1 cellular context compared by ENCODE assay signal in the genomic region with DNA sequence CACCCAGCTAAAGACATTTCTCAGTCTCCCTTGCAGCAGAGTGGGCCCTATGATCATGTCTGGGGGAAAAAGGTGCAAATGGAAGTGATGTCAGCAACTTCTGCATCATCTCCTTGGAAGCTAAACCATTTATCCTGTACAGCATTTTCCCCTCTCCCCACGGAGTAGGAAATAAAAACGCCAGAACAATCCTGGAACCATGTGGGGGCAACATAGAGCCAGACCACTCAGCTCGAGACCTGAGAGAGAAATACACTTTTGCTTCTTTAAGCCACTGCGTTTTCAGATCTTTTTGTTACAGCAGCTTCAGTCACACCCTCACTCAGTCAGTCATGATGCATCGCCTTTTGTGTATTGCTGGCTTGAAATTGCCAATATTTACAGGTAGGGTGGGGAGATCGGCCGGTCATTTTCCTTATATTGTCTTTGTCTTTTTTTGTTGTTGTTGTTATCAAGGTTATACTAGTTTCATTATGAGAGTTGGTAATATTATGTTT.
TF ChIP-seq lines count a peak whose summit lies in the region.

No MANE protein-coding gene starts in this region.

TF ChIP-seq in WTC11, 78 proteins besides CTCF, POLR2A, EP300 and RAD21:
- TF ChIP-seq, protein P1, sequence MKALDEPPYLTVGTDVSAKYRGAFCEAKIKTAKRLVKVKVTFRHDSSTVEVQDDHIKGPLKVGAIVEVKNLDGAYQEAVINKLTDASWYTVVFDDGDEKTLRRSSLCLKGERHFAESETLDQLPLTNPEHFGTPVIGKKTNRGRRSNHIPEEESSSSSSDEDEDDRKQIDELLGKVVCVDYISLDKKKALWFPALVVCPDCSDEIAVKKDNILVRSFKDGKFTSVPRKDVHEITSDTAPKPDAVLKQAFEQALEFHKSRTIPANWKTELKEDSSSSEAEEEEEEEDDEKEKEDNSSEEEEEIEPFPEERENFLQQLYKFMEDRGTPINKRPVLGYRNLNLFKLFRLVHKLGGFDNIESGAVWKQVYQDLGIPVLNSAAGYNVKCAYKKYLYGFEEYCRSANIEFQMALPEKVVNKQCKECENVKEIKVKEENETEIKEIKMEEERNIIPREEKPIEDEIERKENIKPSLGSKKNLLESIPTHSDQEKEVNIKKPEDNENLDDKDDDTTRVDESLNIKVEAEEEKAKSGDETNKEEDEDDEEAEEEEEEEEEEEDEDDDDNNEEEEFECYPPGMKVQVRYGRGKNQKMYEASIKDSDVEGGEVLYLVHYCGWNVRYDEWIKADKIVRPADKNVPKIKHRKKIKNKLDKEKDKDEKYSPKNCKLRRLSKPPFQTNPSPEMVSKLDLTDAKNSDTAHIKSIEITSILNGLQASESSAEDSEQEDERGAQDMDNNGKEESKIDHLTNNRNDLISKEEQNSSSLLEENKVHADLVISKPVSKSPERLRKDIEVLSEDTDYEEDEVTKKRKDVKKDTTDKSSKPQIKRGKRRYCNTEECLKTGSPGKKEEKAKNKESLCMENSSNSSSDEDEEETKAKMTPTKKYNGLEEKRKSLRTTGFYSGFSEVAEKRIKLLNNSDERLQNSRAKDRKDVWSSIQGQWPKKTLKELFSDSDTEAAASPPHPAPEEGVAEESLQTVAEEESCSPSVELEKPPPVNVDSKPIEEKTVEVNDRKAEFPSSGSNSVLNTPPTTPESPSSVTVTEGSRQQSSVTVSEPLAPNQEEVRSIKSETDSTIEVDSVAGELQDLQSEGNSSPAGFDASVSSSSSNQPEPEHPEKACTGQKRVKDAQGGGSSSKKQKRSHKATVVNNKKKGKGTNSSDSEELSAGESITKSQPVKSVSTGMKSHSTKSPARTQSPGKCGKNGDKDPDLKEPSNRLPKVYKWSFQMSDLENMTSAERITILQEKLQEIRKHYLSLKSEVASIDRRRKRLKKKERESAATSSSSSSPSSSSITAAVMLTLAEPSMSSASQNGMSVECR (CRISPR knock-in tag; IDR thresholded peaks at IDR 0.05; ENCODE audit: borderline replicate concordance), result no peak
- TF ChIP-seq ZNF219 (CRISPR knock-in tag; IDR thresholded peaks at IDR 0.05; ENCODE audit: borderline replicate concordance) (no peak), ZNF396 (CRISPR knock-in tag; IDR thresholded peaks at IDR 0.05; ENCODE audit: borderline replicate concordance) (no peak), MYBL2 (CRISPR knock-in tag; IDR thresholded peaks at IDR 0.05) (no peak), ATF1 (CRISPR knock-in tag; IDR thresholded peaks at IDR 0.05) (no peak), SMAD4 (CRISPR knock-in tag; IDR thresholded peaks at IDR 0.05) (no peak), PRRX2 (CRISPR knock-in tag; IDR thresholded peaks at IDR 0.05) (no peak)
- TF ChIP-seq, protein P2, sequence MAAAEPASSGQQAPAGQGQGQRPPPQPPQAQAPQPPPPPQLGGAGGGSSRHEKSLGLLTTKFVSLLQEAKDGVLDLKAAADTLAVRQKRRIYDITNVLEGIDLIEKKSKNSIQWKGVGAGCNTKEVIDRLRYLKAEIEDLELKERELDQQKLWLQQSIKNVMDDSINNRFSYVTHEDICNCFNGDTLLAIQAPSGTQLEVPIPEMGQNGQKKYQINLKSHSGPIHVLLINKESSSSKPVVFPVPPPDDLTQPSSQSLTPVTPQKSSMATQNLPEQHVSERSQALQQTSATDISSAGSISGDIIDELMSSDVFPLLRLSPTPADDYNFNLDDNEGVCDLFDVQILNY (CRISPR knock-in tag; IDR thresholded peaks at IDR 0.05), result no peak
- TF ChIP-seq, protein P3, sequence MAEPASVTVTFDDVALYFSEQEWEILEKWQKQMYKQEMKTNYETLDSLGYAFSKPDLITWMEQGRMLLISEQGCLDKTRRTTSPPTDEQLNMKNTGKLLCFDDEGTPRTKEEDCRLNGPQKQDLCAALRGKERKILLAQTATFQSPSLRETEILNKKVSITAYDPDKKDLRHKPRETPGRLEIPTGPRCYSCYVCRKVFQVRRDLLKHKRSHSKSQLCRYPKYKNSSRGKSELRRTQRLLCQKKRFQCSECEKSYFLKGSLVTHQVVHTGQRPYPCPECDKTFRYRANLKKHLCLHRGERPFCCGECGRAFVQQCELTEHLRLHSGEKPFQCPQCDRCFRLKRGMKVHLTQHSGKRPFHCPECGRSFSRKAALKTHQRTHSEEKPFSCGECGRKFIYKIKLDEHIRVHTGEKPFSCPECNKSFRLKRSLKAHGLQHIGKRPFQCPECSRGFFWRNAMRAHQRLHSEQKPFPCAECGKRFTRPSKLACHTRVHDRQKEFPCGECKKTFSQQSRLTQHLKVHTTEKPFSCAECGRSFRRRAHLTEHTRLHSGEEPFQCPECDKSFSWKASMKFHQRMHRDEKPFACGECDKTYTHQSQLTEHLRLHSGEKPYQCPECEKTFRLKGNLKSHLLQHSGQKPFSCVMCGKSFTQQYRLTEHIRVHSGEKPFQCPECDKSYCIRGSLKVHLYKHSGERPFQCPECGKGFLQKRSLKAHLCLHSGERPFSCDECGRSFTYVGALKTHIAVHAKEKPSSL (CRISPR knock-in tag; conservative IDR thresholded peaks at IDR 0.05), result no peak
- TF ChIP-seq, protein P4, sequence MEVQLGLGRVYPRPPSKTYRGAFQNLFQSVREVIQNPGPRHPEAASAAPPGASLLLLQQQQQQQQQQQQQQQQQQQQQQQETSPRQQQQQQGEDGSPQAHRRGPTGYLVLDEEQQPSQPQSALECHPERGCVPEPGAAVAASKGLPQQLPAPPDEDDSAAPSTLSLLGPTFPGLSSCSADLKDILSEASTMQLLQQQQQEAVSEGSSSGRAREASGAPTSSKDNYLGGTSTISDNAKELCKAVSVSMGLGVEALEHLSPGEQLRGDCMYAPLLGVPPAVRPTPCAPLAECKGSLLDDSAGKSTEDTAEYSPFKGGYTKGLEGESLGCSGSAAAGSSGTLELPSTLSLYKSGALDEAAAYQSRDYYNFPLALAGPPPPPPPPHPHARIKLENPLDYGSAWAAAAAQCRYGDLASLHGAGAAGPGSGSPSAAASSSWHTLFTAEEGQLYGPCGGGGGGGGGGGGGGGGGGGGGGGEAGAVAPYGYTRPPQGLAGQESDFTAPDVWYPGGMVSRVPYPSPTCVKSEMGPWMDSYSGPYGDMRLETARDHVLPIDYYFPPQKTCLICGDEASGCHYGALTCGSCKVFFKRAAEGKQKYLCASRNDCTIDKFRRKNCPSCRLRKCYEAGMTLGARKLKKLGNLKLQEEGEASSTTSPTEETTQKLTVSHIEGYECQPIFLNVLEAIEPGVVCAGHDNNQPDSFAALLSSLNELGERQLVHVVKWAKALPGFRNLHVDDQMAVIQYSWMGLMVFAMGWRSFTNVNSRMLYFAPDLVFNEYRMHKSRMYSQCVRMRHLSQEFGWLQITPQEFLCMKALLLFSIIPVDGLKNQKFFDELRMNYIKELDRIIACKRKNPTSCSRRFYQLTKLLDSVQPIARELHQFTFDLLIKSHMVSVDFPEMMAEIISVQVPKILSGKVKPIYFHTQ (CRISPR knock-in tag; IDR thresholded peaks at IDR 0.05), result no peak
- TF ChIP-seq, protein P5, sequence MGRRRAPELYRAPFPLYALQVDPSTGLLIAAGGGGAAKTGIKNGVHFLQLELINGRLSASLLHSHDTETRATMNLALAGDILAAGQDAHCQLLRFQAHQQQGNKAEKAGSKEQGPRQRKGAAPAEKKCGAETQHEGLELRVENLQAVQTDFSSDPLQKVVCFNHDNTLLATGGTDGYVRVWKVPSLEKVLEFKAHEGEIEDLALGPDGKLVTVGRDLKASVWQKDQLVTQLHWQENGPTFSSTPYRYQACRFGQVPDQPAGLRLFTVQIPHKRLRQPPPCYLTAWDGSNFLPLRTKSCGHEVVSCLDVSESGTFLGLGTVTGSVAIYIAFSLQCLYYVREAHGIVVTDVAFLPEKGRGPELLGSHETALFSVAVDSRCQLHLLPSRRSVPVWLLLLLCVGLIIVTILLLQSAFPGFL (CRISPR knock-in tag; IDR thresholded peaks at IDR 0.05; ENCODE audit: borderline replicate concordance), result no peak
- TF ChIP-seq, protein P6, sequence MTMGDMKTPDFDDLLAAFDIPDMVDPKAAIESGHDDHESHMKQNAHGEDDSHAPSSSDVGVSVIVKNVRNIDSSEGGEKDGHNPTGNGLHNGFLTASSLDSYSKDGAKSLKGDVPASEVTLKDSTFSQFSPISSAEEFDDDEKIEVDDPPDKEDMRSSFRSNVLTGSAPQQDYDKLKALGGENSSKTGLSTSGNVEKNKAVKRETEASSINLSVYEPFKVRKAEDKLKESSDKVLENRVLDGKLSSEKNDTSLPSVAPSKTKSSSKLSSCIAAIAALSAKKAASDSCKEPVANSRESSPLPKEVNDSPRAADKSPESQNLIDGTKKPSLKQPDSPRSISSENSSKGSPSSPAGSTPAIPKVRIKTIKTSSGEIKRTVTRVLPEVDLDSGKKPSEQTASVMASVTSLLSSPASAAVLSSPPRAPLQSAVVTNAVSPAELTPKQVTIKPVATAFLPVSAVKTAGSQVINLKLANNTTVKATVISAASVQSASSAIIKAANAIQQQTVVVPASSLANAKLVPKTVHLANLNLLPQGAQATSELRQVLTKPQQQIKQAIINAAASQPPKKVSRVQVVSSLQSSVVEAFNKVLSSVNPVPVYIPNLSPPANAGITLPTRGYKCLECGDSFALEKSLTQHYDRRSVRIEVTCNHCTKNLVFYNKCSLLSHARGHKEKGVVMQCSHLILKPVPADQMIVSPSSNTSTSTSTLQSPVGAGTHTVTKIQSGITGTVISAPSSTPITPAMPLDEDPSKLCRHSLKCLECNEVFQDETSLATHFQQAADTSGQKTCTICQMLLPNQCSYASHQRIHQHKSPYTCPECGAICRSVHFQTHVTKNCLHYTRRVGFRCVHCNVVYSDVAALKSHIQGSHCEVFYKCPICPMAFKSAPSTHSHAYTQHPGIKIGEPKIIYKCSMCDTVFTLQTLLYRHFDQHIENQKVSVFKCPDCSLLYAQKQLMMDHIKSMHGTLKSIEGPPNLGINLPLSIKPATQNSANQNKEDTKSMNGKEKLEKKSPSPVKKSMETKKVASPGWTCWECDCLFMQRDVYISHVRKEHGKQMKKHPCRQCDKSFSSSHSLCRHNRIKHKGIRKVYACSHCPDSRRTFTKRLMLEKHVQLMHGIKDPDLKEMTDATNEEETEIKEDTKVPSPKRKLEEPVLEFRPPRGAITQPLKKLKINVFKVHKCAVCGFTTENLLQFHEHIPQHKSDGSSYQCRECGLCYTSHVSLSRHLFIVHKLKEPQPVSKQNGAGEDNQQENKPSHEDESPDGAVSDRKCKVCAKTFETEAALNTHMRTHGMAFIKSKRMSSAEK (CRISPR knock-in tag; IDR thresholded peaks at IDR 0.05; ENCODE audit: borderline replicate concordance), result no peak
